In the genomic region with DNA sequence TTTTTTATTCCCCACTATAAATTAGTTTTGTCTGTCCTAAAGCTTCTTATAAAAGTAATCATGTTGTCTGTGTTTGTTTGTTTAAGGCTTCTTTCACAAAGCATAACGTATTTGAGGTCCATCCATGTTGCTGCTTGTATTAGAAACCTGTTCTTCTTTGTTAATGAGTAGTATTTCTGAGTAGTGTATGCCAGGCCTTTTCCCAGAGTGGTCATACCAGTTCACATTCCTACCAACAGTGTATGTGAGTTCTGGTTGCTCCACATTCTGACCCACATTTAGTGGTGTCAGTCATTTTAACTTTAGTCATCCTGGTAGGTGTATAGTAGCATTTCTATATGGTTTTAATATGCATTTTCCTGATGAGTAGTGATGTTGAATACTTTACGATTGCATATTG, we compare ENCODE assay signal across 32 cellular contexts.
"Had no signal": no experiment of that assay in that cellular context is flagged by ENCODE, and none has a peak within 500 bp of the region (broad histone marks: within the 10 kb centered on the region; RNA-seq: fewer than 3 reads in every experiment).

No MANE protein-coding gene starts in this region.

- ATAC-seq: activated CD8-positive, alpha-beta T cell treated with anti-CD3 and anti-CD28 coated beads for 36 hours; activated T-cell treated with anti-CD3 and anti-CD28 coated beads, Interleukin-2, amount 50 U/mL, for 72 hours; PC-3; Right ventricle myocardium inferior had no signal

- H3K4me1 Mint-ChIP-seq: activated naive CD4-positive, alpha-beta T cell treated with anti-CD3 and anti-CD28 coated beads, Interleukin-2, amount 50 U/mL, for 24 hours; activated naive CD8-positive, alpha-beta T cell treated with anti-CD3 and anti-CD28 coated beads, Interleukin-2, amount 10 ng/mL, durations not matched to agents 7 days and 5 days had no signal

- H3K36me3 ChIP-seq: ascending aorta, MG63, SJCRH30 had no signal

- DNase-seq: activated CD4-positive, alpha-beta T cell treated with anti-CD3 and anti-CD28 coated beads, Interleukin-2, amount 10 ng/mL, durations not matched to agents 24 days and 14 days; activated CD4-positive, alpha-beta T cell treated with anti-CD3 and anti-CD28 coated beads, Interleukin-2, amount 50 U/mL, for 4 hours; activated CD8-positive, alpha-beta T cell treated with anti-CD3 and anti-CD28 coated beads for 36 hours; activated gamma-delta T cell; activated naive CD4-positive, alpha-beta T cell treated with Interleukin-2 at 50 U/mL for 16 hours; activated naive CD8-positive, alpha-beta T cell treated with anti-CD3 and anti-CD28 coated beads, Interleukin-2, amount 10 ng/mL, durations not matched to agents 7 days and 5 days; activated T-cell treated with anti-CD3 and anti-CD28 coated beads, Interleukin-2, amount 50 U/mL, for 1 hour; activated T-cell treated with anti-CD3 and anti-CD28 coated beads, Interleukin-2, amount 50 U/mL, for 72 hours; amygdala; caudate nucleus; cerebellar nuclear complex; MG63; NCI-H1092; NCI-H1436 treated with DMSO at 0.1 percent for 48 hours; NCI-H1694 treated with DMSO at 0.1 percent for 48 hours; NCI-H2029 treated with DMSO at 0.1 percent for 48 hours; NCI-H2107; NCI-H2171; NCI-H510A; NCI-H526; NCI-H748 treated with DMSO at 0.1 percent for 48 hours; NK-92 treated with Interleukin-12 subunit alpha and Interleukin-12 subunit beta, amount 100 ng/mL, for 24 hours; PC-3; Peyer's patch; RPMI8226; SJCRH30; T1000 had no signal

- H3K27ac ChIP-seq: ascending aorta, Peyer's patch, SJCRH30, SK-N-MC had no signal

- H3K27ac Mint-ChIP-seq: activated CD4-positive, alpha-beta T cell treated with anti-CD3 and anti-CD28 coated beads, Interleukin-2, amount 10 ng/mL, durations not matched to agents 24 days and 14 days; activated CD8-positive, alpha-beta T cell treated with anti-CD3 and anti-CD28 coated beads for 36 hours; activated naive CD4-positive, alpha-beta T cell treated with anti-CD3 and anti-CD28 coated beads, Interleukin-2, amount 50 U/mL, for 24 hours; activated naive CD8-positive, alpha-beta T cell treated with anti-CD3 and anti-CD28 coated beads, Interleukin-2, amount 10 ng/mL, durations not matched to agents 7 days and 5 days; activated T-cell treated with anti-CD3 and anti-CD28 coated beads, Interleukin-2, amount 50 U/mL, for 72 hours; activated T-helper 2 cell treated with anti-CD3 and anti-CD28 coated beads, Interferon-gamma antibody, Interleukin-2, Interleukin-4, amounts not matched to agents 10 μg/mL and 5 μg/mL and 100 μg/mL, durations not matched to agents 14 hours and 24 hours and 36 hours had no signal

- H3K4me3 ChIP-seq: ascending aorta, MG63, Peyer's patch, SJCRH30, SK-N-MC had no signal

- H3K4me1 ChIP-seq: ascending aorta, Peyer's patch, SJCRH30 had no signal

- H3K27me3 Mint-ChIP-seq: activated CD4-positive, alpha-beta T cell treated with anti-CD3 and anti-CD28 coated beads, Interleukin-2, amount 10 ng/mL, durations not matched to agents 24 days and 14 days; activated naive CD4-positive, alpha-beta T cell treated with anti-CD3 and anti-CD28 coated beads, Interleukin-2, amount 50 U/mL, for 24 hours had no signal

- H3K27me3 ChIP-seq: ascending aorta, MG63, Peyer's patch, SJCRH30 had no signal

- H3K4me3 Mint-ChIP-seq: activated CD4-positive, alpha-beta T cell treated with anti-CD3 and anti-CD28 coated beads, Interleukin-2, amount 10 ng/mL, durations not matched to agents 24 days and 14 days; activated CD8-positive, alpha-beta T cell treated with anti-CD3 and anti-CD28 coated beads for 36 hours; activated naive CD4-positive, alpha-beta T cell treated with anti-CD3 and anti-CD28 coated beads, Interleukin-2, amount 50 U/mL, for 24 hours; activated naive CD8-positive, alpha-beta T cell treated with anti-CD3 and anti-CD28 coated beads, Interleukin-2, amount 10 ng/mL, durations not matched to agents 7 days and 5 days; activated T-cell treated with anti-CD3 and anti-CD28 coated beads, Interleukin-2, amount 50 U/mL, for 72 hours had no signal
